ENCODE assay signal across 1 cellular context in genomic region chr7:42678315-42678714, GRCh38.
TF ChIP-seq lines count a peak whose summit lies in the region.

No MANE protein-coding gene starts in this region.

TF ChIP-seq in GM23338, 12 proteins besides CTCF, POLR2A, EP300 and RAD21 (continued from another document):
- TF ChIP-seq REST (IDR thresholded peaks at IDR 0.05; ENCODE audit: unreplicated experiment) (no peak), ZNF331 (CRISPR knock-in tag; IDR thresholded peaks at IDR 0.05; ENCODE audit: low read depth) (no peak), POLR2AphosphoS5 (IDR thresholded peaks at IDR 0.05; ENCODE audit: low read depth) (no peak), EZH2phosphoT487 (IDR thresholded peaks at IDR 0.05; ENCODE audit: unreplicated experiment) (no peak), NANOG (IDR thresholded peaks at IDR 0.05; ENCODE audit: borderline replicate concordance) (no peak), CREB1 (CRISPR knock-in tag; IDR thresholded peaks at IDR 0.05; ENCODE audit: low read depth) (no peak), JUNB (IDR thresholded peaks at IDR 0.05; ENCODE audit: unreplicated experiment) (no peak)
TF ChIP-seq in GM23338: peak in this region for 0.
